11 cellular contexts compared by ENCODE assay signal in the genomic region with DNA sequence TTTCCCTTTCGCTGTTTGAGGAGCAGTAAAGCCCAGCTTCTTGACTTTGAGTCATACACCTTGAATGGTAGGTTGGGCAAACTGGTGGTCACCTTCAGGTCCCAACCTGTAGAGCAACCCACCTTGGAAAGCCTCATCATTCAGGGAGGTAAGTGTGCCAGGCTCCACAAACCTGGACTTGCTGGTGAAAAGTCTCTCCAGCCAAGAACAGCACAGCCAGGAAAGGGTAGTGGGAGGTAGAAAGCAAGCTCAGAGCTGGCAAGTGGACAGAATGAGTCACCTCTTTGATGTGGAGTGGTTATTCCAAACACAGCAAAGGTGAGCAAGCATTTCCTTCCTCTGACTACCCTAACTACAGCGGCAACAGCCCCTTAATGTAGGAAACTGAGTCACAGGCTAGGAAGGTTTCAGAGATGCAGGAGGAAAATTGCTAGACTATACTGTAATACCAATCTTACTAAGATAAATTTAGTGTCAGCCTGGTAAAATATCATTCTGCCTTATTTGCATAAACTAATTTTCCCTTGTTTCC.
DNase-seq lines count a peak whose midpoint lies in the region; ATAC-seq and TF ChIP-seq lines count a peak whose summit lies in the region.
"Had no signal": no experiment of that assay in that cellular context is flagged by ENCODE, and none has a peak within 500 bp of the region (broad histone marks: within the 10 kb centered on the region; RNA-seq: fewer than 3 reads in every experiment).

No MANE protein-coding gene starts in this region.

- peaks cover 14% of the 10 kb centered on the region for H3K4me1 Mint-ChIP-seq in stimulated activated effector memory CD8-positive, alpha-beta T cell treated with anti-CD3 and anti-CD28 coated beads, Interleukin-12 subunit alpha, Interleukin-12 subunit beta, amount 100 ng/mL, for 72 hours

- peaks cover 8% of the 10 kb centered on the region for H3F3A ChIP-seq in SK-N-SH (replicated peaks; ENCODE audit: insufficient read depth)

- H3K4me1 ChIP-seq in SK-N-SH (ENCODE audit: control insufficient read depth in 1 of 2, insufficient read depth in 2 of 2, low read depth in 1 of 2, low read length in 1 of 2) (peaks cover 0 to 12% of the 10 kb centered on the region in 2 experiments; a peak in 2 of 4 replicates), lower lobe of right lung (no peaks in the 10 kb centered on the region), colonic mucosa (no peaks in the 10 kb centered on the region)
- H3K4me1 ChIP-seq: body of pancreas, transverse colon had no signal

- no peak overlapping the region for H3K9ac ChIP-seq in SK-N-SH
- no peak overlapping the region for H3K9ac ChIP-seq in colonic mucosa (ENCODE audit: low read depth in 2 of 2, low read length in 2 of 2)

- no peaks in the 10 kb centered on the region for H3K79me2 ChIP-seq in SK-N-SH (ENCODE audit: insufficient read depth)

- H3K9me3 Mint-ChIP-seq in stimulated activated effector memory CD8-positive, alpha-beta T cell treated with anti-CD3 and anti-CD28 coated beads, Interleukin-12 subunit alpha, Interleukin-12 subunit beta, amount 100 ng/mL, for 72 hours: no peaks in the 10 kb centered on the region

- CTCF ChIA-PET in SK-N-SH (lab: Yijun Ruan, JAX): interaction anchor here (1.1 kb wide), 1 partner anchor 12 kb away, joined by 4 read pairs; no protein-coding TSS in a partner anchor

- no peak for TF ChIP-seq EP300 in SK-N-SH (IDR thresholded peaks at IDR 0.05; ENCODE audit: borderline replicate concordance in 1 of 2, low read depth in 1 of 2, low read length in 1 of 2)

- intact Hi-C loops in lower lobe of right lung (cut with DNase I) (no loop called here), colonic mucosa (cut with DNase I) (loop anchor here (10.0 kb wide), 1 partner anchor 180 kb away; no protein-coding TSS in a partner anchor)

- no peak overlapping the region for H3K4me3 Mint-ChIP-seq in stimulated activated effector memory CD8-positive, alpha-beta T cell treated with anti-CD3 and anti-CD28 coated beads, Interleukin-12 subunit alpha, Interleukin-12 subunit beta, amount 100 ng/mL, for 72 hours

- peak overlapping the region; percentile 41 for H3K4me2 ChIP-seq in SK-N-SH

- 11% methylated on average over 2 of the region's 2 CpGs for WGBS in SK-N-SH (ENCODE audit: low lambda C conversion rate)

- H3K4me3 ChIP-seq in SK-N-SH (ENCODE audit: low read depth in 2 of 2, low read length in 1 of 2): no peak overlapping the region
- no peak overlapping the region for H3K4me3 ChIP-seq in lower lobe of right lung
- H3K4me3 ChIP-seq in colonic mucosa: no peak overlapping the region
- H3K4me3 ChIP-seq: body of pancreas, transverse colon had no signal

- H3K36me3 ChIP-seq in SK-N-SH (replicated peaks in 1 of 2; ENCODE audit: control insufficient read depth in 1 of 2, insufficient read depth in 2 of 2, low read length in 1 of 2) (no peaks in the 10 kb centered on the region), lower lobe of right lung (no peaks in the 10 kb centered on the region), colonic mucosa (no peaks in the 10 kb centered on the region)
- H3K36me3 ChIP-seq: transverse colon had no signal

- no peaks in the 10 kb centered on the region for H4K20me1 ChIP-seq in SK-N-SH (ENCODE audit: insufficient read depth)

- TF ChIP-seq RAD21 in SK-N-SH (IDR thresholded peaks at IDR 0.05; ENCODE audit: low read length): no peak

- no peak for DNase-seq in SK-N-SH
- peak; percentile 53 for DNase-seq in activated naive CD4-positive, alpha-beta T cell treated with anti-CD3 and anti-CD28 coated beads, Interleukin-2, amount 50 U/mL, for 16 hours
- DNase-seq in lower lobe of right lung: no peak
- peak in 1 of 2 donors; percentile 46 for DNase-seq in stimulated activated effector memory CD8-positive, alpha-beta T cell treated with anti-CD3 and anti-CD28 coated beads, Interleukin-12 subunit alpha, Interleukin-12 subunit beta, amount 100 ng/mL, for 72 hours (ENCODE audit: low spot score in 2 of 2)
- DNase-seq in colonic mucosa: no peak
- DNase-seq: ACHN, transverse colon had no signal

- H3K27ac ChIP-seq in SK-N-SH (ENCODE audit: low read depth in 2 of 2, low read length in 1 of 2) (no peak overlapping the region), lower lobe of right lung (no peak overlapping the region), colonic mucosa (no peak overlapping the region)
- H3K27ac ChIP-seq: body of pancreas, transverse colon had no signal

- TF ChIP-seq CTCF in SK-N-SH (IDR thresholded peaks at IDR 0.05): no peak
- TF ChIP-seq CTCF in lower lobe of right lung (IDR thresholded peaks at IDR 0.05): no peak
- TF ChIP-seq CTCF in colonic mucosa (IDR thresholded peaks at IDR 0.05): no peak

- H3K27ac Mint-ChIP-seq in stimulated activated effector memory CD8-positive, alpha-beta T cell treated with anti-CD3 and anti-CD28 coated beads, Interleukin-12 subunit alpha, Interleukin-12 subunit beta, amount 100 ng/mL, for 72 hours: no peak overlapping the region

- POLR2A ChIA-PET in SK-N-SH (lab: Yijun Ruan, JAX): no interaction called here

- no peak for ATAC-seq in SK-N-SH treated with all-trans-retinoic acid at 6 μM for 48 hours
- ATAC-seq in lower lobe of right lung: peak; percentile 79 to 91
- ATAC-seq in stimulated activated effector memory CD8-positive, alpha-beta T cell treated with anti-CD3 and anti-CD28 coated beads, Interleukin-12 subunit alpha, Interleukin-12 subunit beta, amount 100 ng/mL, for 72 hours: peak; percentile 92
- ATAC-seq in HG03565 (IDR thresholded peaks at IDR 0.05; ENCODE audit: unreplicated experiment): no peak
- no peak for ATAC-seq in HG02870 (IDR thresholded peaks at IDR 0.05; ENCODE audit: unreplicated experiment)
- ATAC-seq: body of pancreas had no signal

- no peaks in the 10 kb centered on the region; the same call in 1 of the 2 replicates for H3K27me3 ChIP-seq in SK-N-SH (ENCODE audit: insufficient read depth)
- H3K27me3 ChIP-seq in lower lobe of right lung (ENCODE audit: low read depth): no peaks in the 10 kb centered on the region
- H3K27me3 ChIP-seq in colonic mucosa: no peaks in the 10 kb centered on the region
- H3K27me3 ChIP-seq: body of pancreas, transverse colon had no signal

- no peaks in the 10 kb centered on the region for H3K9me2 ChIP-seq in SK-N-SH

- no peaks in the 10 kb centered on the region for H3K36me3 Mint-ChIP-seq in stimulated activated effector memory CD8-positive, alpha-beta T cell treated with anti-CD3 and anti-CD28 coated beads, Interleukin-12 subunit alpha, Interleukin-12 subunit beta, amount 100 ng/mL, for 72 hours

- no peaks in the 10 kb centered on the region for H3K9me3 ChIP-seq in SK-N-SH
- H3K9me3 ChIP-seq in lower lobe of right lung: no peaks in the 10 kb centered on the region
- no peaks in the 10 kb centered on the region for H3K9me3 ChIP-seq in colonic mucosa
- H3K9me3 ChIP-seq: body of pancreas, transverse colon had no signal

- no peak overlapping the region for H2AFZ ChIP-seq in SK-N-SH (ENCODE audit: low read depth)

TF ChIP-seq in SK-N-SH, 30 proteins besides CTCF, POLR2A, EP300 and RAD21 (continues in another document):
- TF ChIP-seq TCF12 (IDR thresholded peaks at IDR 0.05) (peak; percentile 7; the same call in 1 of the 2 replicates), RCOR1 (IDR thresholded peaks at IDR 0.05; ENCODE audit: low read length) (no peak), MXI1 (IDR thresholded peaks at IDR 0.05; ENCODE audit: low read depth, low read length) (no peak), ELF1 (IDR thresholded peaks at IDR 0.05) (no peak), RFX5 (IDR thresholded peaks at IDR 0.05; ENCODE audit: low read length) (no peak), SMC3 (IDR thresholded peaks at IDR 0.05; ENCODE audit: low read depth, low read length) (no peak), TEAD4 (IDR thresholded peaks at IDR 0.05; ENCODE audit: borderline replicate concordance, insufficient read depth) (no peak)
- TF ChIP-seq, protein P1, sequence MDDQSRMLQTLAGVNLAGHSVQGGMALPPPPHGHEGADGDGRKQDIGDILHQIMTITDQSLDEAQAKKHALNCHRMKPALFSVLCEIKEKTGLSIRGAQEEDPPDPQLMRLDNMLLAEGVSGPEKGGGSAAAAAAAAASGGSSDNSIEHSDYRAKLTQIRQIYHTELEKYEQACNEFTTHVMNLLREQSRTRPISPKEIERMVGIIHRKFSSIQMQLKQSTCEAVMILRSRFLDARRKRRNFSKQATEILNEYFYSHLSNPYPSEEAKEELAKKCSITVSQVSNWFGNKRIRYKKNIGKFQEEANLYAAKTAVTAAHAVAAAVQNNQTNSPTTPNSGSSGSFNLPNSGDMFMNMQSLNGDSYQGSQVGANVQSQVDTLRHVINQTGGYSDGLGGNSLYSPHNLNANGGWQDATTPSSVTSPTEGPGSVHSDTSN (IDR thresholded peaks at IDR 0.05): no peak

TF ChIP-seq in SK-N-SH treated with all-trans-retinoic acid at 6 μM for 48 hours, 23 proteins besides CTCF, POLR2A, EP300 and RAD21:
- no peak for TF ChIP-seq PPARA (CRISPR knock-in tag; IDR thresholded peaks at IDR 0.05; ENCODE audit: borderline replicate concordance)
- TF ChIP-seq ZNF565 (CRISPR knock-in tag; conservative IDR thresholded peaks at IDR 0.05; ENCODE audit: low read depth): no peak
- no peak for TF ChIP-seq ESRRG (CRISPR knock-in tag; IDR thresholded peaks at IDR 0.05)

Comparison
In these comparisons a context has a peak if more than half of its experiments do, and no peak if none do; other contexts are left out.
1. ATAC-seq: peak in lower lobe of right lung (2 of 2) and stimulated activated effector memory CD8-positive, alpha-beta T cell treated with anti-CD3 and anti-CD28 coated beads, Interleukin-12 subunit alpha, Interleukin-12 subunit beta, amount 100 ng/mL, for 72 hours (single experiment); none in SK-N-SH treated with all-trans-retinoic acid at 6 μM for 48 hours (single experiment), HG03565 (single experiment) and HG02870 (single experiment).